In genomic region chr6:19395316-19395715, GRCh38 we compare ENCODE assay signal across 38 cellular contexts.
"Had no signal": no experiment of that assay in that cellular context is flagged by ENCODE, and none has a peak within 500 bp of the region (broad histone marks: within the 10 kb centered on the region; RNA-seq: fewer than 3 reads in every experiment).

No MANE protein-coding gene starts in this region.

- H3K4me1 ChIP-seq: adrenal gland, ascending aorta, body of pancreas, breast epithelium had no signal

- H3K27ac Mint-ChIP-seq: activated naive CD4-positive, alpha-beta T cell treated with anti-CD3 and anti-CD28 coated beads for 36 hours; activated naive CD4-positive, alpha-beta T cell treated with anti-CD3 and anti-CD28 coated beads, Interleukin-2, amount 10 ng/mL, durations not matched to agents 7 days and 5 days; activated naive CD4-positive, alpha-beta T cell treated with anti-CD3 and anti-CD28 coated beads, Interleukin-2, amount 50 U/mL, for 24 hours; activated naive CD4-positive, alpha-beta T cell treated with anti-CD3 and anti-CD28 coated beads, Interleukin-2, amount 50 U/mL, for 72 hours; activated naive CD8-positive, alpha-beta T cell; activated naive CD8-positive, alpha-beta T cell treated with anti-CD3 and anti-CD28 coated beads for 36 hours; activated naive CD8-positive, alpha-beta T cell treated with anti-CD3 and anti-CD28 coated beads, Interleukin-2, amount 10 ng/mL, durations not matched to agents 7 days and 5 days; activated naive CD8-positive, alpha-beta T cell treated with anti-CD3 and anti-CD28 coated beads, Interleukin-2, amount 50 U/mL, for 24 hours; activated T-cell treated with anti-CD3 and anti-CD28 coated beads, Interleukin-2, amount 50 U/mL, for 24 hours; activated T-cell treated with anti-CD3 and anti-CD28 coated beads, Interleukin-2, amount 50 U/mL, for 72 hours; activated T-helper 1 cell treated with anti-CD3 and anti-CD28 coated beads, Interleukin-12 subunit alpha, Interleukin-12 subunit beta, Interleukin-2, Interleukin-4 antibody, amounts not matched to agents 30 ng/mL and 10 ng/mL and 1 ng/mL, durations not matched to agents 14 hours and 24 hours and 36 hours; activated T-helper 2 cell treated with anti-CD3 and anti-CD28 coated beads, Interferon-gamma antibody, Interleukin-2, Interleukin-4, amounts not matched to agents 10 μg/mL and 5 μg/mL and 100 μg/mL, durations not matched to agents 14 hours and 24 hours and 36 hours had no signal

- ATAC-seq: activated naive CD4-positive, alpha-beta T cell treated with anti-CD3 and anti-CD28 coated beads, Interleukin-2, amount 50 U/mL, for 72 hours; activated naive CD8-positive, alpha-beta T cell treated with anti-CD3 and anti-CD28 coated beads, Interleukin-2, amount 50 U/mL, for 24 hours; activated T-cell treated with anti-CD3 and anti-CD28 coated beads, Interleukin-2, amount 50 U/mL, for 4 hours; activated T-cell treated with anti-CD3 and anti-CD28 coated beads, Interleukin-2, amount 50 U/mL, for 72 hours; body of pancreas had no signal

- H3K4me3 ChIP-seq: adrenal gland, ascending aorta, body of pancreas, breast epithelium, cardiac muscle cell had no signal

- H3K27me3 ChIP-seq: adrenal gland, ascending aorta, body of pancreas, brain microvascular endothelial cell, breast epithelium, cardiac muscle cell had no signal

- FAIRE-seq: bronchial epithelial cell had no signal

- H3K4me3 Mint-ChIP-seq: activated naive CD4-positive, alpha-beta T cell treated with anti-CD3 and anti-CD28 coated beads for 36 hours; activated naive CD4-positive, alpha-beta T cell treated with anti-CD3 and anti-CD28 coated beads, Interleukin-2, amount 10 ng/mL, durations not matched to agents 7 days and 5 days; activated naive CD4-positive, alpha-beta T cell treated with anti-CD3 and anti-CD28 coated beads, Interleukin-2, amount 50 U/mL, for 24 hours; activated naive CD8-positive, alpha-beta T cell; activated naive CD8-positive, alpha-beta T cell treated with anti-CD3 and anti-CD28 coated beads for 36 hours; activated naive CD8-positive, alpha-beta T cell treated with anti-CD3 and anti-CD28 coated beads, Interleukin-2, amount 10 ng/mL, durations not matched to agents 7 days and 5 days; activated naive CD8-positive, alpha-beta T cell treated with anti-CD3 and anti-CD28 coated beads, Interleukin-2, amount 50 U/mL, for 24 hours; activated T-cell treated with anti-CD3 and anti-CD28 coated beads, Interleukin-2, amount 50 U/mL, for 24 hours; activated T-cell treated with anti-CD3 and anti-CD28 coated beads, Interleukin-2, amount 50 U/mL, for 4 hours; activated T-cell treated with anti-CD3 and anti-CD28 coated beads, Interleukin-2, amount 50 U/mL, for 72 hours; activated T-helper 1 cell treated with anti-CD3 and anti-CD28 coated beads, Interleukin-12 subunit alpha, Interleukin-12 subunit beta, Interleukin-2, Interleukin-4 antibody, amounts not matched to agents 30 ng/mL and 10 ng/mL and 1 ng/mL, durations not matched to agents 14 hours and 24 hours and 36 hours; brain; central memory CD8-positive, alpha-beta T cell had no signal

- H3K27ac ChIP-seq: adrenal gland, ascending aorta, body of pancreas, brain microvascular endothelial cell, breast epithelium, cardiac muscle cell had no signal

- H3K36me3 Mint-ChIP-seq: activated naive CD4-positive, alpha-beta T cell treated with anti-CD3 and anti-CD28 coated beads, Interleukin-2, amount 10 ng/mL, durations not matched to agents 7 days and 5 days; activated naive CD4-positive, alpha-beta T cell treated with anti-CD3 and anti-CD28 coated beads, Interleukin-2, amount 50 U/mL, for 24 hours; activated naive CD8-positive, alpha-beta T cell; activated naive CD8-positive, alpha-beta T cell treated with anti-CD3 and anti-CD28 coated beads for 36 hours; activated naive CD8-positive, alpha-beta T cell treated with anti-CD3 and anti-CD28 coated beads, Interleukin-2, amount 10 ng/mL, durations not matched to agents 7 days and 5 days; brain had no signal

- H3K4me1 Mint-ChIP-seq: activated naive CD4-positive, alpha-beta T cell treated with anti-CD3 and anti-CD28 coated beads, Interleukin-2, amount 10 ng/mL, durations not matched to agents 7 days and 5 days; activated naive CD4-positive, alpha-beta T cell treated with anti-CD3 and anti-CD28 coated beads, Interleukin-2, amount 50 U/mL, for 24 hours; activated naive CD8-positive, alpha-beta T cell treated with anti-CD3 and anti-CD28 coated beads for 36 hours; activated naive CD8-positive, alpha-beta T cell treated with anti-CD3 and anti-CD28 coated beads, Interleukin-2, amount 10 ng/mL, durations not matched to agents 7 days and 5 days; activated naive CD8-positive, alpha-beta T cell treated with anti-CD3 and anti-CD28 coated beads, Interleukin-2, amount 50 U/mL, for 24 hours; central memory CD8-positive, alpha-beta T cell had no signal

- H3K36me3 ChIP-seq: adrenal gland, ascending aorta, brain microvascular endothelial cell, breast epithelium, cardiac muscle cell had no signal

- H3K27me3 Mint-ChIP-seq: activated naive CD4-positive, alpha-beta T cell treated with anti-CD3 and anti-CD28 coated beads, Interleukin-2, amount 10 ng/mL, durations not matched to agents 7 days and 5 days; activated naive CD4-positive, alpha-beta T cell treated with anti-CD3 and anti-CD28 coated beads, Interleukin-2, amount 50 U/mL, for 24 hours; activated naive CD8-positive, alpha-beta T cell; activated naive CD8-positive, alpha-beta T cell treated with anti-CD3 and anti-CD28 coated beads for 36 hours; activated naive CD8-positive, alpha-beta T cell treated with anti-CD3 and anti-CD28 coated beads, Interleukin-2, amount 10 ng/mL, durations not matched to agents 7 days and 5 days; activated naive CD8-positive, alpha-beta T cell treated with anti-CD3 and anti-CD28 coated beads, Interleukin-2, amount 50 U/mL, for 24 hours; activated T-cell treated with anti-CD3 and anti-CD28 coated beads, Interleukin-2, amount 50 U/mL, for 24 hours; brain; central memory CD8-positive, alpha-beta T cell had no signal

- DNase-seq: activated effector memory CD4-positive, alpha-beta T cell treated with anti-CD3 and anti-CD28 coated beads, Interleukin-2, amount 50 U/mL, for 16 hours; activated effector memory CD4-positive, alpha-beta T cell treated with Interleukin-2 at 50 U/mL for 16 hours; activated gamma-delta T cell; activated gamma-delta T cell treated with Interleukin-2 at 50 U/mL for 16 hours; activated naive CD4-positive, alpha-beta T cell; activated naive CD4-positive, alpha-beta T cell treated with anti-CD3 and anti-CD28 coated beads for 36 hours; activated naive CD4-positive, alpha-beta T cell treated with anti-CD3 and anti-CD28 coated beads, Interleukin-2, amount 10 ng/mL, durations not matched to agents 7 days and 5 days; activated naive CD4-positive, alpha-beta T cell treated with anti-CD3 and anti-CD28 coated beads, Interleukin-2, amount 50 U/mL, for 16 hours; activated naive CD4-positive, alpha-beta T cell treated with Interleukin-2 at 50 U/mL for 16 hours; activated naive CD8-positive, alpha-beta T cell treated with anti-CD3 and anti-CD28 coated beads for 36 hours; activated naive CD8-positive, alpha-beta T cell treated with anti-CD3 and anti-CD28 coated beads, Interleukin-2, amount 10 ng/mL, durations not matched to agents 7 days and 5 days; activated naive CD8-positive, alpha-beta T cell treated with anti-CD3 and anti-CD28 coated beads, Interleukin-2, amount 50 U/mL, for 24 hours; activated T-cell treated with anti-CD3 and anti-CD28 coated beads, Interleukin-2, amount 50 U/mL, for 1 hour; activated T-cell treated with anti-CD3 and anti-CD28 coated beads, Interleukin-2, amount 50 U/mL, for 24 hours; activated T-cell treated with anti-CD3 and anti-CD28 coated beads, Interleukin-2, amount 50 U/mL, for 4 hours; activated T-cell treated with anti-CD3 and anti-CD28 coated beads, Interleukin-2, amount 50 U/mL, for 48 hours; activated T-cell treated with anti-CD3 and anti-CD28 coated beads, Interleukin-2, amount 50 U/mL, for 72 hours; adrenal gland; amniotic stem cell; amygdala; anterior cingulate cortex; aorta; body of pancreas; brain microvascular endothelial cell; caudate nucleus; central memory CD4-positive, alpha-beta T cell; cerebellar nuclear complex had no signal

- H3K9me3 ChIP-seq: adrenal gland, ascending aorta, body of pancreas had no signal
